ENCODE assay signal across 2 cellular contexts in genomic region chr2:101111262-101111838, GRCh38.
TF ChIP-seq lines count a peak whose summit lies in the region.

No MANE protein-coding gene starts in this region.

TF ChIP-seq in HepG2, 621 proteins besides CTCF, POLR2A, EP300 and RAD21 (continued from another document):
- TF ChIP-seq, protein P1, sequence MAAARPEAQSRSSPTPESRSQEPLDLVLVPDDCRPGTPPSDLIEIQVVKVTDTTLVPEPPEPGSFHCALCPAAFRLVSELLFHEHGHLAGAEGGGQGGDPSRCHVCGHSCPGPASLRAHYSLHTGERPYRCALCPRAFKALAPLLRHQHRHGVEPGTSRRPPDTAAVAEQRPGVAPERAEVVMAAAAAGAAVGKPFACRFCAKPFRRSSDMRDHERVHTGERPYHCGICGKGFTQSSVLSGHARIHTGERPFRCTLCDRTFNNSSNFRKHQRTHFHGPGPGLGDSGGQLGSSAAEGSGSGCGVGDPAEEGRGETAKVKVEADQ (CRISPR knock-in tag; IDR thresholded peaks at IDR 0.05; ENCODE audit: borderline replicate concordance) = 0 out of 2 replicates have a peak, but pooled peaks have one; percentile 9
- 0 out of 2 replicates have a peak, but pooled peaks have one; percentile 45 for TF ChIP-seq ATF7-NPFF (CRISPR knock-in tag; IDR thresholded peaks at IDR 0.05; ENCODE audit: low read depth)
- no peak for TF ChIP-seq TAF15 (IDR thresholded peaks at IDR 0.05; ENCODE audit: low read depth, low read length, poor library complexity, severe bottlenecking)
- TF ChIP-seq MAZ (IDR thresholded peaks at IDR 0.05; ENCODE audit: borderline replicate concordance, low read depth, low read length) = no peak
- TF ChIP-seq MAZ (CRISPR knock-in tag; IDR thresholded peaks at IDR 0.05; ENCODE audit: low read depth) = no peak
- no peak for TF ChIP-seq DMAP1 (CRISPR knock-in tag; IDR thresholded peaks at IDR 0.05)
- TF ChIP-seq, protein P2, sequence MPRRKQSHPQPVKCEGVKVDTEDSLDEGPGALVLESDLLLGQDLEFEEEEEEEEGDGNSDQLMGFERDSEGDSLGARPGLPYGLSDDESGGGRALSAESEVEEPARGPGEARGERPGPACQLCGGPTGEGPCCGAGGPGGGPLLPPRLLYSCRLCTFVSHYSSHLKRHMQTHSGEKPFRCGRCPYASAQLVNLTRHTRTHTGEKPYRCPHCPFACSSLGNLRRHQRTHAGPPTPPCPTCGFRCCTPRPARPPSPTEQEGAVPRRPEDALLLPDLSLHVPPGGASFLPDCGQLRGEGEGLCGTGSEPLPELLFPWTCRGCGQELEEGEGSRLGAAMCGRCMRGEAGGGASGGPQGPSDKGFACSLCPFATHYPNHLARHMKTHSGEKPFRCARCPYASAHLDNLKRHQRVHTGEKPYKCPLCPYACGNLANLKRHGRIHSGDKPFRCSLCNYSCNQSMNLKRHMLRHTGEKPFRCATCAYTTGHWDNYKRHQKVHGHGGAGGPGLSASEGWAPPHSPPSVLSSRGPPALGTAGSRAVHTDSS (CRISPR knock-in tag; conservative IDR thresholded peaks at IDR 0.05) = no peak
- TF ChIP-seq ZBTB38 (CRISPR knock-in tag; IDR thresholded peaks at IDR 0.05) = peak; percentile 60
- TF ChIP-seq AGO2 (optimal IDR thresholded peaks at IDR 0.05; ENCODE audit: low read depth, low read length) = peak; percentile 34
- TF ChIP-seq EED (CRISPR knock-in tag; IDR thresholded peaks at IDR 0.05) = 0 out of 2 replicates have a peak, but pooled peaks have one; percentile 47
- TF ChIP-seq, protein P3, sequence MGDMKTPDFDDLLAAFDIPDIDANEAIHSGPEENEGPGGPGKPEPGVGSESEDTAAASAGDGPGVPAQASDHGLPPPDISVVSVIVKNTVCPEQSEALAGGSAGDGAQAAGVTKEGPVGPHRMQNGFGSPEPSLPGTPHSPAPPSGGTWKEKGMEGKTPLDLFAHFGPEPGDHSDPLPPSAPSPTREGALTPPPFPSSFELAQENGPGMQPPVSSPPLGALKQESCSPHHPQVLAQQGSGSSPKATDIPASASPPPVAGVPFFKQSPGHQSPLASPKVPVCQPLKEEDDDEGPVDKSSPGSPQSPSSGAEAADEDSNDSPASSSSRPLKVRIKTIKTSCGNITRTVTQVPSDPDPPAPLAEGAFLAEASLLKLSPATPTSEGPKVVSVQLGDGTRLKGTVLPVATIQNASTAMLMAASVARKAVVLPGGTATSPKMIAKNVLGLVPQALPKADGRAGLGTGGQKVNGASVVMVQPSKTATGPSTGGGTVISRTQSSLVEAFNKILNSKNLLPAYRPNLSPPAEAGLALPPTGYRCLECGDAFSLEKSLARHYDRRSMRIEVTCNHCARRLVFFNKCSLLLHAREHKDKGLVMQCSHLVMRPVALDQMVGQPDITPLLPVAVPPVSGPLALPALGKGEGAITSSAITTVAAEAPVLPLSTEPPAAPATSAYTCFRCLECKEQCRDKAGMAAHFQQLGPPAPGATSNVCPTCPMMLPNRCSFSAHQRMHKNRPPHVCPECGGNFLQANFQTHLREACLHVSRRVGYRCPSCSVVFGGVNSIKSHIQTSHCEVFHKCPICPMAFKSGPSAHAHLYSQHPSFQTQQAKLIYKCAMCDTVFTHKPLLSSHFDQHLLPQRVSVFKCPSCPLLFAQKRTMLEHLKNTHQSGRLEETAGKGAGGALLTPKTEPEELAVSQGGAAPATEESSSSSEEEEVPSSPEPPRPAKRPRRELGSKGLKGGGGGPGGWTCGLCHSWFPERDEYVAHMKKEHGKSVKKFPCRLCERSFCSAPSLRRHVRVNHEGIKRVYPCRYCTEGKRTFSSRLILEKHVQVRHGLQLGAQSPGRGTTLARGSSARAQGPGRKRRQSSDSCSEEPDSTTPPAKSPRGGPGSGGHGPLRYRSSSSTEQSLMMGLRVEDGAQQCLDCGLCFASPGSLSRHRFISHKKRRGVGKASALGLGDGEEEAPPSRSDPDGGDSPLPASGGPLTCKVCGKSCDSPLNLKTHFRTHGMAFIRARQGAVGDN (CRISPR knock-in tag; IDR thresholded peaks at IDR 0.05) = peak; percentile 46
- TF ChIP-seq SOX13 (IDR thresholded peaks at IDR 0.05) = no peak
- no peak for TF ChIP-seq SOX13 (CRISPR knock-in tag; conservative IDR thresholded peaks at IDR 0.05 in 1 of 2, IDR thresholded peaks at IDR 0.05 in 1 of 2)
- peak; percentile 32; the same call in 1 of the 2 replicates for TF ChIP-seq ZSCAN25 (CRISPR knock-in tag; IDR thresholded peaks at IDR 0.05)
- no peak for TF ChIP-seq RNF2 (conservative IDR thresholded peaks at IDR 0.05; ENCODE audit: low read depth)
TF ChIP-seq in HepG2: peak in this region for 8.

TF ChIP-seq in WTC11, 78 proteins besides CTCF, POLR2A, EP300 and RAD21:
- TF ChIP-seq E2F4 (CRISPR knock-in tag; IDR thresholded peaks at IDR 0.05; ENCODE audit: borderline replicate concordance, low read depth) = no peak
- TF ChIP-seq ZBTB43 (CRISPR knock-in tag; IDR thresholded peaks at IDR 0.05) = no peak
- TF ChIP-seq ELF4 (CRISPR knock-in tag; IDR thresholded peaks at IDR 0.05; ENCODE audit: low read depth) = no peak
- TF ChIP-seq ZNF671 (CRISPR knock-in tag; IDR thresholded peaks at IDR 0.05) = no peak
- no peak for TF ChIP-seq ZBTB21 (CRISPR knock-in tag; IDR thresholded peaks at IDR 0.05; ENCODE audit: borderline replicate concordance)
- TF ChIP-seq ATF1 (CRISPR knock-in tag; IDR thresholded peaks at IDR 0.05) = no peak
- TF ChIP-seq GTF2I (CRISPR knock-in tag; conservative IDR thresholded peaks at IDR 0.05) = no peak
- no peak for TF ChIP-seq ZNF317 (CRISPR knock-in tag; IDR thresholded peaks at IDR 0.05; ENCODE audit: borderline replicate concordance, low read depth)
- no peak for TF ChIP-seq HMGA2 (CRISPR knock-in tag; IDR thresholded peaks at IDR 0.05)
- TF ChIP-seq, protein P4, sequence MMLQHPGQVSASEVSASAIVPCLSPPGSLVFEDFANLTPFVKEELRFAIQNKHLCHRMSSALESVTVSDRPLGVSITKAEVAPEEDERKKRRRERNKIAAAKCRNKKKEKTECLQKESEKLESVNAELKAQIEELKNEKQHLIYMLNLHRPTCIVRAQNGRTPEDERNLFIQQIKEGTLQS (CRISPR knock-in tag; conservative IDR thresholded peaks at IDR 0.05) = no peak
